1 cellular context compared by ENCODE assay signal in genomic region chr20:31844737-31845299, GRCh38.
TF ChIP-seq lines count a peak whose summit lies in the region.

No MANE protein-coding gene starts in this region.

TF ChIP-seq in HepG2, 621 proteins besides CTCF, POLR2A, EP300 and RAD21:
- peak; percentile 79; the same call in 1 of the 2 replicates for TF ChIP-seq ZBTB33 (CRISPR knock-in tag; IDR thresholded peaks at IDR 0.05)
- peak; percentile 8; the same call in 1 of the 2 replicates for TF ChIP-seq ZNF768 (CRISPR knock-in tag; IDR thresholded peaks at IDR 0.05)
- TF ChIP-seq ZNF30 (CRISPR knock-in tag; IDR thresholded peaks at IDR 0.05): no peak
